8 cellular contexts compared by ENCODE assay signal in the genomic region with DNA sequence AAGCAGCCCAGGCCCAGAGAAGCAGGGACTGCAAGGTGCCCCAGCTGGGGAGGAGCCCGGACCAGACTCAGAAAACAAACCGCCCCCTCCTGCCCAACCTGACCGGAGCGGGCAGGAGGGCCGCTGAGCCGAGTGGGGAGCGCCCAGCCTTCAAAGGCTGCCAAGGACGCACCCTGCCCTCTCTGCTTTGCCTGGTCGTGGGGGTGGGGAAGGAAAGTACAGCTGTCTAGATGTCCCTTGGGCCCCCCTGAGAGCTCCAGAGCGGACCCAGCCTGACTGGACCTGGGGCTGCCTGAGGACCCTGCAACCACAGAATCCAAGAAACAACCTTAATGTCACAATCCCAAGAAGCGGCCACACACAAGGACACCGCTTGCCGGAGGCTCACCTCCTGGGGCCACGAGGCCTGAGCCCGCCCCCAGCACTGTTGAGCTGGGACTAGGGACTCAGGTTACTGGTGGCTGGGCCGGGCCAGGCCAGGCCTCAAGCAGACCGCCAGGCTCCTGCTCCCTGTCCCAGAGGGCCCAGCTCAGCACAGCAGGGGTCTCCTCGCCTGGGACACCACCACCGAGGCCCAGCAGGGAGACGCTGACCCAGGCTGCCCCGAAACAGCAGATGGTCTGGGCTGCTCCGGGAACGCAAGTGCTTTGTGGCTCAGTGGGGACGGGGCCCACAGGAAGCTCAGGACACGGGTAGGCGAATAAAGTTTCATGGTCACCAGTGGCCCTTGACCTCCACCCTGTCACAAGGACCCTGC. TPM values are rescaled to one million over a fixed set of nuclear protein-coding genes. Genes with fewer than 3 reads are reported as not detected.
DNase-seq lines count a peak whose midpoint lies in the region; ATAC-seq and TF ChIP-seq lines count a peak whose summit lies in the region.

No MANE protein-coding gene starts in this region.

- 45 to 61% (median 53%) methylated on average over 14 to 26 of the region's 26 CpGs for WGBS in spleen, 5 donors

- TF ChIP-seq CTCF in spleen (IDR thresholded peaks at IDR 0.05 in 8 of 11, conservative IDR thresholded peaks at IDR 0.05 in 3 of 11), result no peak

- H3K4me3 ChIP-seq in iPS-11a (ENCODE audit: low read depth, low read length) (peak overlapping the region; percentile 77), spleen (peak overlapping the region; percentile 58 to 91 (median 68))

- H3K27me3 Mint-ChIP-seq in activated CD4-positive, alpha-beta T cell treated with anti-CD3 and anti-CD28 coated beads for 36 hours, result peaks cover 8% of the 10 kb centered on the region
- peaks cover 9% of the 10 kb centered on the region for H3K27me3 Mint-ChIP-seq in activated CD8-positive, alpha-beta T cell treated with anti-CD3 and anti-CD28 coated beads, Interleukin-2, amount 10 ng/mL, durations not matched to agents 7 days and 5 days (ENCODE audit: low read depth)

- H3K4me3 Mint-ChIP-seq in activated CD4-positive, alpha-beta T cell treated with anti-CD3 and anti-CD28 coated beads for 36 hours, result peak overlapping the region; percentile 74
- H3K4me3 Mint-ChIP-seq in activated CD8-positive, alpha-beta T cell treated with anti-CD3 and anti-CD28 coated beads, Interleukin-2, amount 10 ng/mL, durations not matched to agents 7 days and 5 days, result peak overlapping the region; percentile 70

- POLR2A ChIA-PET in activated CD4-positive, alpha-beta T cell treated with anti-CD3 and anti-CD28 coated beads for 36 hours (lab: Charles Lee), result interaction anchor here (0.5 to 0.7 kb wide), 3 partner anchors 33 to 534 kb away, joined by 3 to 5 read pairs (median 3); no protein-coding TSS in a partner anchor
- POLR2A ChIA-PET in activated CD8-positive, alpha-beta T cell treated with anti-CD3 and anti-CD28 coated beads, Interleukin-2, amount 10 ng/mL, durations not matched to agents 7 days and 5 days (lab: Charles Lee), result no interaction called here

- intact Hi-C loops in activated CD4-positive, alpha-beta T cell treated with anti-CD3 and anti-CD28 coated beads for 36 hours (cut with DNase I, micrococcal nuclease), result loop anchor here in 1 of 2 experiments (2.0 kb wide), 2 partner anchors 75 to 87 kb away; partner anchors contain the start of genes UBE2J2 and VWA1
- intact Hi-C loops in spleen (cut with DNase I; ENCODE audit: low total_unique reads), result no loop called here

- ATAC-seq in activated CD4-positive, alpha-beta T cell treated with anti-CD3 and anti-CD28 coated beads for 36 hours, result no peak
- ATAC-seq in activated CD8-positive, alpha-beta T cell treated with anti-CD3 and anti-CD28 coated beads, Interleukin-2, amount 10 ng/mL, durations not matched to agents 7 days and 5 days, result no peak
- ATAC-seq in HG03139 (IDR thresholded peaks at IDR 0.05; ENCODE audit: unreplicated experiment), result no peak

- peaks cover 0 to 16% (median 5%) of the 10 kb centered on the region in 7 donors for H3K27me3 ChIP-seq in spleen (replicated peaks in 1 of 7)

- no peak for DNase-seq in activated CD4-positive, alpha-beta T cell treated with anti-CD3 and anti-CD28 coated beads for 36 hours
- no peak for DNase-seq in activated CD4-positive, alpha-beta T cell treated with anti-CD3 and anti-CD28 coated beads for 48 hours
- DNase-seq in activated CD8-positive, alpha-beta T cell treated with anti-CD3 and anti-CD28 coated beads, Interleukin-2, amount 10 ng/mL, durations not matched to agents 7 days and 5 days, result no peak
- no peak for DNase-seq in spleen
- no peak for DNase-seq in germinal center (ENCODE audit: low spot score)
- no peak for DNase-seq in DMS153 (lab: John Stamatoyannopoulos, UW)

- H3K27ac Mint-ChIP-seq in activated CD4-positive, alpha-beta T cell treated with anti-CD3 and anti-CD28 coated beads for 36 hours, result no peak overlapping the region
- peak overlapping the region; percentile 57 for H3K27ac Mint-ChIP-seq in activated CD8-positive, alpha-beta T cell treated with anti-CD3 and anti-CD28 coated beads, Interleukin-2, amount 10 ng/mL, durations not matched to agents 7 days and 5 days

- peaks cover 23% of the 10 kb centered on the region for H3K4me1 Mint-ChIP-seq in activated CD4-positive, alpha-beta T cell treated with anti-CD3 and anti-CD28 coated beads for 36 hours
- peaks cover 27% of the 10 kb centered on the region for H3K4me1 Mint-ChIP-seq in activated CD8-positive, alpha-beta T cell treated with anti-CD3 and anti-CD28 coated beads, Interleukin-2, amount 10 ng/mL, durations not matched to agents 7 days and 5 days (ENCODE audit: low read depth)

- H3K9me3 ChIP-seq in spleen, result no peaks in the 10 kb centered on the region

- CTCF ChIA-PET in activated CD4-positive, alpha-beta T cell treated with anti-CD3 and anti-CD28 coated beads for 36 hours (lab: Charles Lee), result interaction anchor here (0.5 to 1.9 kb wide), 3 partner anchors 24 to 474 kb away, joined by 3 to 10 read pairs (median 3); no protein-coding TSS in a partner anchor
- CTCF ChIA-PET in activated CD8-positive, alpha-beta T cell treated with anti-CD3 and anti-CD28 coated beads, Interleukin-2, amount 10 ng/mL, durations not matched to agents 7 days and 5 days (lab: Charles Lee), result interaction anchor here (1.0 to 2.6 kb wide), 4 partner anchors 14 to 225 kb away, joined by 3 to 12 read pairs (median 6); partner anchors contain the start of gene AURKAIP1

- H3K4me1 ChIP-seq in spleen, result peaks cover 19 to 61% (median 46%) of the 10 kb centered on the region in 6 donors

- no peak for TF ChIP-seq POLR2A in spleen (IDR thresholded peaks at IDR 0.05)

- H3K9me3 Mint-ChIP-seq in activated CD4-positive, alpha-beta T cell treated with anti-CD3 and anti-CD28 coated beads for 36 hours (ENCODE audit: low read depth), result no peaks in the 10 kb centered on the region
- no peaks in the 10 kb centered on the region for H3K9me3 Mint-ChIP-seq in activated CD8-positive, alpha-beta T cell treated with anti-CD3 and anti-CD28 coated beads, Interleukin-2, amount 10 ng/mL, durations not matched to agents 7 days and 5 days (ENCODE audit: insufficient read depth)

- peaks cover 0 to 3% (median 0%) of the 10 kb centered on the region in 6 donors for H3K36me3 ChIP-seq in spleen

- peak overlapping the region; percentile 2 to 93 (median 74) for H3K27ac ChIP-seq in spleen

- no peaks in the 10 kb centered on the region for H3K36me3 Mint-ChIP-seq in activated CD4-positive, alpha-beta T cell treated with anti-CD3 and anti-CD28 coated beads for 36 hours (ENCODE audit: low read depth)
- no peaks in the 10 kb centered on the region for H3K36me3 Mint-ChIP-seq in activated CD8-positive, alpha-beta T cell treated with anti-CD3 and anti-CD28 coated beads, Interleukin-2, amount 10 ng/mL, durations not matched to agents 7 days and 5 days (ENCODE audit: low read depth)

RNA-seq across cellular contexts. Expression of gene DVL1, which starts 1.4 kb away (rescaled TPM):
- 10 to 100 TPM; 35.3 to 35.5 TPM for total RNA-seq in activated CD4-positive, alpha-beta T cell treated with anti-CD3 and anti-CD28 coated beads for 36 hours
- 10 to 100 TPM; 29.1 to 30.7 TPM for total RNA-seq in activated CD8-positive, alpha-beta T cell treated with anti-CD3 and anti-CD28 coated beads, Interleukin-2, amount 10 ng/mL, durations not matched to agents 7 days and 5 days
- total RNA-seq in spleen, result 10 to 100 TPM; 34.4 to 59.1 (median 40.1) TPM
- polyA plus RNA-seq in spleen, result 10 to 100 TPM; 18.1 to 57.3 (median 27.7) TPM

RNA-seq across cellular contexts. Expression of gene MXRA8, which starts 10.5 kb away (rescaled TPM):
- under 1 TPM; 0.25 to 0.49 TPM for total RNA-seq in activated CD4-positive, alpha-beta T cell treated with anti-CD3 and anti-CD28 coated beads for 36 hours
- not detected for total RNA-seq in activated CD8-positive, alpha-beta T cell treated with anti-CD3 and anti-CD28 coated beads, Interleukin-2, amount 10 ng/mL, durations not matched to agents 7 days and 5 days
- total RNA-seq in spleen, result 10 to 100 TPM; 25.9 to 71.7 (median 49.3) TPM
- 10 to 100 TPM; 37.9 to 57.5 (median 44.8) TPM for polyA plus RNA-seq in spleen

RNA-seq across cellular contexts. Expression of gene TAS1R3, which starts 16.8 kb away (rescaled TPM):
- total RNA-seq in activated CD4-positive, alpha-beta T cell treated with anti-CD3 and anti-CD28 coated beads for 36 hours, result under 1 TPM; 0.28 to 0.41 TPM
- total RNA-seq in activated CD8-positive, alpha-beta T cell treated with anti-CD3 and anti-CD28 coated beads, Interleukin-2, amount 10 ng/mL, durations not matched to agents 7 days and 5 days, result 1 to 10 TPM in 1 of 2 experiments, under 1 TPM in 1; 0.78 to 1.2 TPM
- 1 to 10 TPM in 6 of 7 donors, under 1 TPM in 1; 0.77 to 5.9 (median 3.0) TPM for total RNA-seq in spleen
- 1 to 10 TPM in 1 of 3 donors, under 1 TPM in 2; 0.23 to 1.6 (median 0.37) TPM for polyA plus RNA-seq in spleen

RNA-seq across cellular contexts. Expression of gene CPTP, which starts 23.2 kb away (rescaled TPM):
- 10 to 100 TPM in 1 of 2 experiments, 1 to 10 TPM in 1; 9.9 to 11.4 TPM for total RNA-seq in activated CD4-positive, alpha-beta T cell treated with anti-CD3 and anti-CD28 coated beads for 36 hours
- 10 to 100 TPM; 18.5 to 21.4 TPM for total RNA-seq in activated CD8-positive, alpha-beta T cell treated with anti-CD3 and anti-CD28 coated beads, Interleukin-2, amount 10 ng/mL, durations not matched to agents 7 days and 5 days
- 10 to 100 TPM; 16.9 to 42.1 (median 29.1) TPM for total RNA-seq in spleen
- polyA plus RNA-seq in spleen, result 10 to 100 TPM in 2 of 3 donors, 1 to 10 TPM in 1; 7.5 to 24.9 (median 10.4) TPM

RNA-seq across cellular contexts. Expression of gene INTS11, which starts 23.4 kb away (rescaled TPM):
- total RNA-seq in activated CD4-positive, alpha-beta T cell treated with anti-CD3 and anti-CD28 coated beads for 36 hours, result 100 to 1,000 TPM; 117 to 151 TPM
- total RNA-seq in activated CD8-positive, alpha-beta T cell treated with anti-CD3 and anti-CD28 coated beads, Interleukin-2, amount 10 ng/mL, durations not matched to agents 7 days and 5 days, result 100 to 1,000 TPM; 120 to 134 TPM
- total RNA-seq in spleen, result 100 to 1,000 TPM in 4 of 7 donors, 10 to 100 TPM in 3; 89.2 to 114 (median 100) TPM
- 100 to 1,000 TPM; 106 to 203 (median 202) TPM for polyA plus RNA-seq in spleen

Comparison
In these comparisons a context has a peak if more than half of its experiments do, and no peak if none do; other contexts are left out.
1. RNA of gene MXRA8, which starts 10.5 kb away (total RNA-seq): 25.9 to 71.7 TPM in spleen; 0.25 to 0.49 TPM in activated CD4-positive, alpha-beta T cell treated with anti-CD3 and anti-CD28 coated beads for 36 hours and not detected in activated CD8-positive, alpha-beta T cell treated with anti-CD3 and anti-CD28 coated beads, Interleukin-2, amount 10 ng/mL, durations not matched to agents 7 days and 5 days; every median in the first group is over 10 times any median in the second.